Comparison of ENCODE assay signal across 8 cellular contexts in the genomic region with DNA sequence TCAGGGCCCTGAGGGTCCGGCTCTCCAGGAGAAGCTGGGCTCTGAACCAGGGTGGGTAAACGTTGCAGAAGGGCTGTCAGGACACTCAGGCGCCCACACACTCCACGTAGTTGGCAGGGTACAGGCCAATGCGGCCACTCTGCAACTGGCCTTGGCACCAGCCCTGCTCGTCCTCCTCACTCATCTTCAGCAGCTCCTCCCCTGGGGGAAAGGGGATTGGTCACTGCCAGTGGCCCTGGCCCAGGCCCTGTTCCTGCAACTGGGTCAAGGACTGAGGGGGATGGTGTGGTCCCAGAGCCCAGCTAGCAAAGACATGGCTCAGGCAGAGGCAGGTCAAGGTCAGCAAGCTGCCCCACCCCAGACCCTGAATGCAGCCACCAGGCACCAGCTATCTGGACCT. TPM values are rescaled to one million over a fixed set of nuclear protein-coding genes. Genes with fewer than 3 reads are reported as not detected.
DNase-seq lines count a peak whose midpoint lies in the region; ATAC-seq and TF ChIP-seq lines count a peak whose summit lies in the region.

No MANE protein-coding gene starts in this region.

- peak overlapping the region; percentile 88 for H3K4me3 Mint-ChIP-seq in WTC11

- ATAC-seq in WTC11 (no peak), heart left ventricle (peak; percentile 2 to 19 (median 8)), sciatic nerve (peak; percentile 3), HG02763 (IDR thresholded peaks at IDR 0.05; ENCODE audit: unreplicated experiment) (no peak)

- H3K4me1 ChIP-seq in DOHH2 (ENCODE audit: control insufficient read depth, low read length) (peaks cover 20% of the 10 kb centered on the region), heart left ventricle (peaks cover 11 to 87% (median 58%) of the 10 kb centered on the region in 12 donors)

- H3K27me3 ChIP-seq in DOHH2 (ENCODE audit: control insufficient read depth, low read length) (no peaks in the 10 kb centered on the region), heart left ventricle (no peaks in the 10 kb centered on the region)

- H3K9me3 ChIP-seq in DOHH2 (ENCODE audit: control insufficient read depth, insufficient read depth, low read length) (no peaks in the 10 kb centered on the region), heart left ventricle (no peaks in the 10 kb centered on the region)

- H3K27ac ChIP-seq in DOHH2 (ENCODE audit: low read depth, low read length) (peak overlapping the region; percentile 68), heart left ventricle (peak overlapping the region; percentile 92 to 100 (median 98))

- POLR2A ChIA-PET in WTC11 (lab: Charles Lee) = interaction anchor here (0.6 to 2.9 kb wide), 5 partner anchors 9 to 71 kb away, joined by 3 to 18 read pairs (median 6); a partner anchor contains a TSS

- H4K20me1 ChIP-seq in DOHH2 (ENCODE audit: control insufficient read depth, insufficient read depth, low read depth, low read length) = peaks cover 4% of the 10 kb centered on the region; the same call in 1 of the 2 replicates

- CTCF ChIA-PET in WTC11 (lab: Charles Lee) = interaction anchor here (0.5 to 5.7 kb wide), 18 partner anchors 9 to 443 kb away, joined by 3 to 93 read pairs (median 4); a partner anchor contains a TSS

- peaks cover 38% of the 10 kb centered on the region for H3K79me2 ChIP-seq in DOHH2 (ENCODE audit: control insufficient read depth, low read length)

- H3K27ac Mint-ChIP-seq in WTC11 = peak overlapping the region; percentile 98

- H3K36me3 ChIP-seq in DOHH2 (ENCODE audit: control insufficient read depth, low read length) (peaks cover 35% of the 10 kb centered on the region), heart left ventricle (peaks cover 0 to 63% (median 45%) of the 10 kb centered on the region in 9 donors)

- TF ChIP-seq POLR2A in heart left ventricle (IDR thresholded peaks at IDR 0.05) = no peak

- H3F3A ChIP-seq in DOHH2 (ENCODE audit: control insufficient read depth, insufficient read depth) = no peaks in the 10 kb centered on the region

- peak overlapping the region; percentile 95 for H3K4me2 ChIP-seq in DOHH2 (ENCODE audit: low read length)

- 14 to 36% (median 25%) methylated on average over 6 of the region's 6 CpGs for WGBS in heart left ventricle, 4 donors

- peaks cover 16% of the 10 kb centered on the region for H3K4me1 Mint-ChIP-seq in WTC11

- H3K36me3 Mint-ChIP-seq in WTC11 = peaks cover 17% of the 10 kb centered on the region

- no peaks in the 10 kb centered on the region for H3K27me3 Mint-ChIP-seq in WTC11 (ENCODE audit: low read depth)

- no peaks in the 10 kb centered on the region for H3K9me2 ChIP-seq in DOHH2 (replicated peaks; ENCODE audit: control insufficient read depth, low read length)

- no peak for DNase-seq in WTC11 (ENCODE audit: low spot score)
- peak in 3 of 5 donors; percentile 43 to 50 (median 47) for DNase-seq in heart left ventricle
- no peak for DNase-seq in sciatic nerve (ENCODE audit: low spot score)
- DNase-seq in NCI-H345 (lab: John Stamatoyannopoulos, UW) = no peak
- DNase-seq in GF-D8 (lab: John Stamatoyannopoulos, UW) = no peak
- no peak for DNase-seq in RKO (ENCODE audit: low spot score)

- H3K9me3 Mint-ChIP-seq in WTC11 = no peaks in the 10 kb centered on the region

- intact Hi-C loops in heart left ventricle (cut with DNase I) (loop anchor here (1.0 to 10.0 kb wide), 14 partner anchors 34 to 247 kb away; a partner anchor contains a TSS), sciatic nerve (cut with DNase I) (loop anchor here (10.0 kb wide), 1 partner anchor 177 kb away; a partner anchor contains a TSS)

- H3K4me3 ChIP-seq in DOHH2 (ENCODE audit: low read length) (peak overlapping the region; percentile 81), heart left ventricle (peak overlapping the region in 9 of 12 donors; percentile 75 to 100 (median 95))

- TF ChIP-seq CTCF in DOHH2 (IDR thresholded peaks at IDR 0.05; ENCODE audit: low read depth, low read length, poor library complexity, severe bottlenecking) (no peak), WTC11 (IDR thresholded peaks at IDR 0.05) (no peak), heart left ventricle (IDR thresholded peaks at IDR 0.05) (no peak)

TF ChIP-seq in WTC11, 78 proteins besides CTCF, POLR2A, EP300 and RAD21:
- TF ChIP-seq RELA (CRISPR knock-in tag; IDR thresholded peaks at IDR 0.05; ENCODE audit: borderline replicate concordance) (peak; percentile 62; the same call in 1 of the 2 replicates), NR1H2 (CRISPR knock-in tag; IDR thresholded peaks at IDR 0.05) (no peak), IRF2 (CRISPR knock-in tag; IDR thresholded peaks at IDR 0.05; ENCODE audit: borderline replicate concordance, low read depth) (no peak), ZNF396 (CRISPR knock-in tag; IDR thresholded peaks at IDR 0.05; ENCODE audit: borderline replicate concordance) (no peak), GABPB1 (CRISPR knock-in tag; IDR thresholded peaks at IDR 0.05) (0 out of 2 replicates have a peak, but pooled peaks have one; percentile 45), ZNF263 (CRISPR knock-in tag; IDR thresholded peaks at IDR 0.05; ENCODE audit: low read depth) (no peak), ZBTB21 (CRISPR knock-in tag; IDR thresholded peaks at IDR 0.05; ENCODE audit: borderline replicate concordance) (no peak)
- TF ChIP-seq, protein P1, sequence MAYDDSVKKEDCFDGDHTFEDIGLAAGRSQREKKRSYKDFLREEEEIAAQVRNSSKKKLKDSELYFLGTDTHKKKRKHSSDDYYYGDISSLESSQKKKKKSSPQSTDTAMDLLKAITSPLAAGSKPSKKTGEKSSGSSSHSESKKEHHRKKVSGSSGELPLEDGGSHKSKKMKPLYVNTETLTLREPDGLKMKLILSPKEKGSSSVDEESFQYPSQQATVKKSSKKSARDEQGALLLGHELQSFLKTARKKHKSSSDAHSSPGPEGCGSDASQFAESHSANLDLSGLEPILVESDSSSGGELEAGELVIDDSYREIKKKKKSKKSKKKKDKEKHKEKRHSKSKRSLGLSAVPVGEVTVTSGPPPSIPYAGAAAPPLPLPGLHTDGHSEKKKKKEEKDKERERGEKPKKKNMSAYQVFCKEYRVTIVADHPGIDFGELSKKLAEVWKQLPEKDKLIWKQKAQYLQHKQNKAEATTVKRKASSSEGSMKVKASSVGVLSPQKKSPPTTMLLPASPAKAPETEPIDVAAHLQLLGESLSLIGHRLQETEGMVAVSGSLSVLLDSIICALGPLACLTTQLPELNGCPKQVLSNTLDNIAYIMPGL (CRISPR knock-in tag; IDR thresholded peaks at IDR 0.05) = no peak

RNA-seq across cellular contexts. Expression of a gene that starts 1.2 kb away (rescaled TPM):
- total RNA-seq in WTC11 (2021) (55.7 to 73.0 TPM (median 60.5 TPM) in 3 replicates), heart left ventricle (10 to 100 TPM; 47.5 to 96.1 (median 61.3) TPM), sciatic nerve (94.2 TPM)
- 10 to 100 TPM; 49.7 to 79.1 TPM for polyA plus RNA-seq in heart left ventricle

RNA-seq across cellular contexts. Expression of a gene that starts 8.4 kb away (rescaled TPM):
- total RNA-seq in WTC11 (2021) = 74.5 to 77.1 TPM (median 76.8 TPM) in 3 replicates
- total RNA-seq in heart left ventricle = 100 to 1,000 TPM; 127 to 330 (median 211) TPM
- 100 to 1,000 TPM; 123 to 282 TPM for polyA plus RNA-seq in heart left ventricle
- total RNA-seq in sciatic nerve = 66.0 TPM

RNA-seq across cellular contexts. Expression of a gene that starts 36.9 kb away (rescaled TPM):
- total RNA-seq in WTC11 (2021) = 124 to 144 TPM (median 124 TPM) in 3 replicates
- total RNA-seq in heart left ventricle = 10 to 100 TPM in 4 of 9 donors, 1 to 10 TPM in 5; 8.0 to 28.5 (median 9.7) TPM
- 10 to 100 TPM in 1 of 2 donors, 1 to 10 TPM in 1; 8.1 to 11.7 TPM for polyA plus RNA-seq in heart left ventricle
- 44.3 TPM for total RNA-seq in sciatic nerve

Comparison
In these comparisons a context has a peak if more than half of its experiments do, and no peak if none do; other contexts are left out.
1. ATAC-seq: peak in heart left ventricle (4 of 4) and sciatic nerve (single experiment); none in WTC11 (single experiment) and HG02763 (single experiment).
2. DNase-seq: peak in heart left ventricle (3 of 5); none in WTC11 (single experiment), sciatic nerve (single experiment), NCI-H345 (single experiment), GF-D8 (single experiment) and RKO (single experiment).